1 cellular context compared by ENCODE assay signal in genomic region chr20:13430346-13431002, GRCh38.
TF ChIP-seq lines count a peak whose summit lies in the region.

No MANE protein-coding gene starts in this region.

TF ChIP-seq in IMR-90, 13 proteins besides CTCF, POLR2A, EP300 and RAD21 (continued from another document):
- TF ChIP-seq USF2 (IDR thresholded peaks at IDR 0.05; ENCODE audit: low read depth, low read length) = no peak
- no peak for TF ChIP-seq ELK1 (IDR thresholded peaks at IDR 0.05; ENCODE audit: borderline replicate concordance, low read depth, low read length)
- TF ChIP-seq SMC3 (IDR thresholded peaks at IDR 0.05; ENCODE audit: low read depth, low read length) = no peak
